Comparison of ENCODE assay signal across 11 cellular contexts in the genomic region with DNA sequence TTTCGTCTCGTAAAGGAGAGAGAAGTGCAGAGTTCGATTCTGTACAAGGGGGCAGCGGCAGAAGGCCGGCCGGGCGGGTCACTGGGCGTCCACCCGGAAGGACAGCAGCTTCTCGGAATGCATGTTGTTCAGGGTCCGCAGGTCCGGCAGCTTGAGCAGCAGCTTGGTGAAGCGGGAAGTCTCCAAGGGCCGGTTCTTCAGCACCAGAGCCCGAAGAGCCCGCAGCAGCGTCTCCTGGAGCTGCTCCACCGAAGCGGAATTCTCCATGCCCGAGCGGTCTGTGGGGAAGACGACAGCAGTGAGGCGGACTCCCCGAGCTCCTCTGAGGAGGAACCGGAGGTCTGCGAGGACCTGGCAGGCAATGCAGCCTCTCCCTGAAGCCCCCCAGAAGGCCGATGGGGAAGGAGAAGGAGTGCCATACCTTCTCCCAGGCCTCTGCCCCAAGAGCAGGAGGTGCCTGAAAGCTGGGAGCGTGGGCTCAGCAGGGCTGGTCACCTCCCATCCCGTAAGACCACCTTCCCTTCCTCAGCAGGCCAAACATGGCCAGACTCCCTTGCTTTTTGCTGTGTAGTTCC. TPM values are rescaled to one million over a fixed set of nuclear protein-coding genes. Genes with fewer than 3 reads are reported as not detected.
DNase-seq lines count a peak whose midpoint lies in the region; ATAC-seq and TF ChIP-seq lines count a peak whose summit lies in the region.
"Had no signal": no experiment of that assay in that cellular context is flagged by ENCODE, and none has a peak within 500 bp of the region (broad histone marks: within the 10 kb centered on the region; RNA-seq: fewer than 3 reads in every experiment).

No MANE protein-coding gene starts in this region.

- no peaks in the 10 kb centered on the region for H3K9me2 ChIP-seq in OCI-LY7 (ENCODE audit: insufficient read depth, low read length)

- intact Hi-C loops in naive thymus-derived CD4-positive, alpha-beta T cell (cut with micrococcal nuclease): no loop called here
- intact Hi-C loops in OCI-LY7 (cut with micrococcal nuclease; ENCODE audit: unreplicated experiment): no loop called here

- POLR2A ChIA-PET in naive thymus-derived CD4-positive, alpha-beta T cell (lab: Charles Lee): interaction anchor here (0.7 to 12.4 kb wide), 10 partner anchors 8 to 31 kb away, joined by 3 to 291 read pairs (median 6); a partner anchor contains a TSS
- POLR2A ChIA-PET in OCI-LY7 (lab: Charles Lee): no interaction called here

- H4K20me1 ChIP-seq in OCI-LY7 (ENCODE audit: insufficient read depth, low read length): no peaks in the 10 kb centered on the region

- no peak overlapping the region for H2AFZ ChIP-seq in OCI-LY7 (ENCODE audit: low read length)

- BruUV-seq in OCI-LY7 (replicated peaks; lab: Mats Ljungman, UMichigan): no TSS peak

- H3K36me3 Mint-ChIP-seq in T-helper 2 cell treated with Interferon-gamma antibody and Interleukin-4, amounts not matched to agents 5 μg/mL and 100 μg/mL, for 36 hours (ENCODE audit: low read depth): peaks cover 30% of the 10 kb centered on the region
- peaks cover 14 to 49% (median 30%) of the 10 kb centered on the region in 5 donors for H3K36me3 Mint-ChIP-seq in naive thymus-derived CD4-positive, alpha-beta T cell

- peak overlapping the region; percentile 58 for H3K27ac Mint-ChIP-seq in T-helper 2 cell treated with Interferon-gamma antibody and Interleukin-4, amounts not matched to agents 5 μg/mL and 100 μg/mL, for 36 hours
- H3K27ac Mint-ChIP-seq in naive thymus-derived CD4-positive, alpha-beta T cell: peak overlapping the region in 6 of 9 donors; percentile 34 to 95 (median 77)

- H3K79me2 ChIP-seq in OCI-LY7 (ENCODE audit: insufficient read depth, low read depth, low read length): peaks cover 3% of the 10 kb centered on the region; the same call in 1 of the 2 replicates

- H3K4me3 ChIP-seq in coronary artery (no peak overlapping the region), thoracic aorta (no peak overlapping the region), OCI-LY7 (ENCODE audit: low read depth, low read length, poor library complexity, severe bottlenecking) (no peak overlapping the region)
- no peak overlapping the region for H3K4me3 ChIP-seq in naive thymus-derived CD4-positive, alpha-beta T cell (ENCODE audit: low read length)
- H3K4me3 ChIP-seq: GM12878 had no signal

- no peak for DNase-seq in T-helper 2 cell treated with Interferon-gamma antibody and Interleukin-4, amounts not matched to agents 5 μg/mL and 100 μg/mL, for 36 hours (ENCODE audit: low spot score)
- no peak for DNase-seq in T-helper 2 cell
- peak; percentile 71 for DNase-seq in coronary artery (ENCODE audit: low spot score)
- no peak for DNase-seq in naive thymus-derived CD4-positive, alpha-beta T cell
- DNase-seq in thoracic aorta (ENCODE audit: low spot score): no peak
- no peak for DNase-seq in RPMI8226
- no peak for DNase-seq in midbrain (lab: John Stamatoyannopoulos, UW)
- DNase-seq in OCI-LY7 (ENCODE audit: low spot score): no peak
- DNase-seq: 8988T, KG1 had no signal

- peaks cover 0 to 81% (median 24%) of the 10 kb centered on the region in 3 experiments for H3K36me3 ChIP-seq in naive thymus-derived CD4-positive, alpha-beta T cell (ENCODE audit: control insufficient read depth in 2 of 3, insufficient read depth in 3 of 3, low read length in 3 of 3)
- H3K36me3 ChIP-seq in thoracic aorta: peaks cover 42% of the 10 kb centered on the region
- H3K36me3 ChIP-seq in OCI-LY7 (ENCODE audit: insufficient read depth, low read length): peaks cover 49% of the 10 kb centered on the region

- H3K4me3 Mint-ChIP-seq in T-helper 2 cell treated with Interferon-gamma antibody and Interleukin-4, amounts not matched to agents 5 μg/mL and 100 μg/mL, for 36 hours: no peak overlapping the region
- no peak overlapping the region for H3K4me3 Mint-ChIP-seq in naive thymus-derived CD4-positive, alpha-beta T cell

- no peaks in the 10 kb centered on the region for H3K27me3 ChIP-seq in naive thymus-derived CD4-positive, alpha-beta T cell (ENCODE audit: control insufficient read depth in 2 of 2, insufficient read depth in 2 of 2, low read length in 2 of 2)
- H3K27me3 ChIP-seq in thoracic aorta (replicated peaks; ENCODE audit: insufficient read depth): no peaks in the 10 kb centered on the region

- no peaks in the 10 kb centered on the region for H3K9me3 ChIP-seq in naive thymus-derived CD4-positive, alpha-beta T cell (ENCODE audit: control insufficient read depth in 2 of 3, low read length in 3 of 3)
- H3K9me3 ChIP-seq in thoracic aorta (no peaks in the 10 kb centered on the region), OCI-LY7 (ENCODE audit: low read length) (no peaks in the 10 kb centered on the region)

- peaks cover 31% of the 10 kb centered on the region for H3K4me1 Mint-ChIP-seq in T-helper 2 cell treated with Interferon-gamma antibody and Interleukin-4, amounts not matched to agents 5 μg/mL and 100 μg/mL, for 36 hours (ENCODE audit: low read depth)
- peaks cover 32 to 63% (median 48%) of the 10 kb centered on the region in 7 donors for H3K4me1 Mint-ChIP-seq in naive thymus-derived CD4-positive, alpha-beta T cell

- TF ChIP-seq CTCF in coronary artery (IDR thresholded peaks at IDR 0.05) (no peak), thoracic aorta (IDR thresholded peaks at IDR 0.05) (no peak), OCI-LY7 (conservative IDR thresholded peaks at IDR 0.05; ENCODE audit: low read length) (no peak)

- peak overlapping the region; percentile 89 to 96 for H3K27ac ChIP-seq in coronary artery
- no peak overlapping the region for H3K27ac ChIP-seq in naive thymus-derived CD4-positive, alpha-beta T cell (ENCODE audit: low read depth, low read length)
- H3K27ac ChIP-seq in thoracic aorta: peak overlapping the region; percentile 95 to 100
- H3K27ac ChIP-seq in OCI-LY7 (ENCODE audit: low read depth, low read length, poor library complexity, severe bottlenecking): no peak overlapping the region

- no peaks in the 10 kb centered on the region for H3K27me3 Mint-ChIP-seq in T-helper 2 cell treated with Interferon-gamma antibody and Interleukin-4, amounts not matched to agents 5 μg/mL and 100 μg/mL, for 36 hours (ENCODE audit: low read depth)
- H3K27me3 Mint-ChIP-seq in naive thymus-derived CD4-positive, alpha-beta T cell: no peaks in the 10 kb centered on the region

- no peak overlapping the region for H3K4me2 ChIP-seq in OCI-LY7 (ENCODE audit: low read length)

- no peaks in the 10 kb centered on the region for H3K9me3 Mint-ChIP-seq in T-helper 2 cell treated with Interferon-gamma antibody and Interleukin-4, amounts not matched to agents 5 μg/mL and 100 μg/mL, for 36 hours
- H3K9me3 Mint-ChIP-seq in naive thymus-derived CD4-positive, alpha-beta T cell: peaks cover 0 to 4% (median 0%) of the 10 kb centered on the region in 11 donors

- no peak for ATAC-seq in naive thymus-derived CD4-positive, alpha-beta T cell
- no peak for ATAC-seq in thoracic aorta (ENCODE audit: insufficient number of reproducible peaks, low FRiP score, low read depth)
- ATAC-seq: GM12878 had no signal

- peaks cover 27 to 40% of the 10 kb centered on the region in 2 donors for H3K4me1 ChIP-seq in naive thymus-derived CD4-positive, alpha-beta T cell (ENCODE audit: control insufficient read depth in 2 of 2, insufficient read depth in 2 of 2, low read length in 2 of 2)
- H3K4me1 ChIP-seq in thoracic aorta (ENCODE audit: control insufficient read depth in 1 of 2, low read depth in 2 of 2): peaks cover 48 to 88% of the 10 kb centered on the region in 2 donors
- H3K4me1 ChIP-seq in OCI-LY7 (ENCODE audit: insufficient read depth, low read length, poor library complexity, severe bottlenecking): peaks cover 29% of the 10 kb centered on the region

- CTCF ChIA-PET in naive thymus-derived CD4-positive, alpha-beta T cell (lab: Charles Lee): interaction anchor here (1.5 to 7.2 kb wide), 3 partner anchors 14 to 19 kb away, joined by 8 to 49 read pairs (median 9); no protein-coding TSS in a partner anchor
- CTCF ChIA-PET in OCI-LY7 (lab: Charles Lee; ENCODE audit: unreplicated experiment): no interaction called here

RNA-seq across cellular contexts. Expression of a gene that starts 7.3 kb away (rescaled TPM):
- total RNA-seq in naive thymus-derived CD4-positive, alpha-beta T cell: 10 to 100 TPM in 4 of 5 experiments, 1 to 10 TPM in 1; 3.6 to 34.2 (median 17.3) TPM
- 10 to 100 TPM in 1 of 2 donors, 1 to 10 TPM in 1; 4.7 to 11.2 TPM for polyA plus RNA-seq in naive thymus-derived CD4-positive, alpha-beta T cell
- 10 to 100 TPM; 10.3 to 29.1 TPM for total RNA-seq in thoracic aorta
- 1.7 and 2.3 TPM in 2 replicates for total RNA-seq in OCI-LY7 (2014; rRNA removed; shearing (Covaris generic))
- total RNA-seq in OCI-LY7 (2022): 7.0 and 8.7 TPM in 2 replicates

RNA-seq across cellular contexts. Expression of a gene that starts 28.7 kb away (rescaled TPM):
- 100 to 1,000 TPM in 4 of 5 experiments, 10 to 100 TPM in 1; 97.0 to 145 (median 113) TPM for total RNA-seq in naive thymus-derived CD4-positive, alpha-beta T cell
- polyA plus RNA-seq in naive thymus-derived CD4-positive, alpha-beta T cell: 10 to 100 TPM in 1 of 2 donors, 1 to 10 TPM in 1; 8.0 to 11.3 TPM
- total RNA-seq in thoracic aorta: 100 to 1,000 TPM in 1 of 2 donors, 10 to 100 TPM in 1; 69.3 to 107 TPM
- 67.2 and 95.4 TPM in 2 replicates for total RNA-seq in OCI-LY7 (2014; rRNA removed; shearing (Covaris generic))
- 96.0 and 97.2 TPM in 2 replicates for total RNA-seq in OCI-LY7 (2022)

RNA-seq across cellular contexts. Expression of a gene that starts 30.3 kb away (rescaled TPM):
- total RNA-seq in naive thymus-derived CD4-positive, alpha-beta T cell: 10 to 100 TPM in 4 of 5 experiments, 1 to 10 TPM in 1; 3.2 to 55.9 (median 48.4) TPM
- 10 to 100 TPM; 17.7 to 26.2 TPM for polyA plus RNA-seq in naive thymus-derived CD4-positive, alpha-beta T cell
- total RNA-seq in thoracic aorta (10 to 100 TPM; 64.8 to 75.0 TPM), OCI-LY7 (2022) (3.9 and 5.1 TPM in 2 replicates)
- total RNA-seq in OCI-LY7 (2014; rRNA removed; shearing (Covaris generic)): 5.4 and 9.3 TPM in 2 replicates

RNA-seq across cellular contexts. Expression of a gene that starts 38.9 kb away (rescaled TPM):
- 100 to 1,000 TPM in 1 of 5 experiments, 10 to 100 TPM in 4; 82.9 to 103 (median 91.4) TPM for total RNA-seq in naive thymus-derived CD4-positive, alpha-beta T cell
- polyA plus RNA-seq in naive thymus-derived CD4-positive, alpha-beta T cell: 10 to 100 TPM; 46.7 to 62.7 TPM
- total RNA-seq in thoracic aorta: 10 to 100 TPM; 72.0 to 82.9 TPM
- total RNA-seq in OCI-LY7 (2014; rRNA removed; shearing (Covaris generic)): 36.3 and 65.9 TPM in 2 replicates
- total RNA-seq in OCI-LY7 (2022): 103 and 112 TPM in 2 replicates

RNA-seq across cellular contexts. Expression of a gene that starts 47.2 kb away (rescaled TPM):
- total RNA-seq in naive thymus-derived CD4-positive, alpha-beta T cell: 100 to 1,000 TPM in 4 of 5 experiments, 10 to 100 TPM in 1; 93.4 to 160 (median 144) TPM
- polyA plus RNA-seq in naive thymus-derived CD4-positive, alpha-beta T cell: 10 to 100 TPM; 43.5 to 51.5 TPM
- 100 to 1,000 TPM in 1 of 2 donors, 10 to 100 TPM in 1; 81.8 to 108 TPM for total RNA-seq in thoracic aorta
- 42.6 and 46.9 TPM in 2 replicates for total RNA-seq in OCI-LY7 (2014; rRNA removed; shearing (Covaris generic))
- total RNA-seq in OCI-LY7 (2022): 100 and 117 TPM in 2 replicates

Comparison
In these comparisons a context has a peak if more than half of its experiments do, and no peak if none do; other contexts are left out.
1. H3K27ac ChIP-seq: peak in coronary artery (2 of 2) and thoracic aorta (2 of 2); none in naive thymus-derived CD4-positive, alpha-beta T cell (single experiment) and OCI-LY7 (single experiment).